Comparison of ENCODE assay signal across 1 cellular context in the genomic region with DNA sequence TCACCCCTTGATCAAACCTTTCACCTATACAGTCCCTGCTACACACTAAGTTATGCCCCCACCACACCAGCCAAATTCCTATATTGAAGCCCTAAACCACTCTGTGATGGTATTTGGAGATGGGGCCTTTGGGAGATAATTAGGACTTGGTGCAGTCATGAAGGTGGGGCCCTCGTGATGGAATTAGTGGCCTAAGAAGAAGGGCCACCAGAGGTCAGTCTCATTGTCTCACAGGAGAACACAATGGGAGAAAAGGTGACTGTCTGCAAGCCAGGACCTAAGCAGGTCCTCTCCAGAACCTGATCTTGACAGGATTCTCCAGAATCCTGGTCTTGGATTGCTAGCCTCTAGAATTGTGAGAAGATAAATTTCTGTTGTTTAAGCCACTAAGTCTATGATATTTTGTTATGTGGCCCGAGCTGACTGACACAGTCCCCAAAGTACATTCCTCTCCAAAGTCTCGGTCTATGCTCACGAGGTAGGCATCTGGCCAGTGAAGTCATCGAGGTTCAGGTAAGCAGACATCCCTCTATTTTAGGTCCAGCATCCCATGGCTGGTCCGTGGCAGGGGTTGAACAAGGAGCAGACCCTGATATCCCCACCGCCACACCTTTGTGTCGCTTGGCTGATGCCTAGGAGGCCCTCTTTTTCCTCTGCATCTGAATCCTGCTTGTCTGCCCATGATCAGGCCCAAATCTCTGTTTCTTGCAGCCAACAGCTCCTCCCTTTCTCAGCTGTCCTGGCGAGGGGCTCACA.
TF ChIP-seq lines count a peak whose summit lies in the region.

No MANE protein-coding gene starts in this region.

TF ChIP-seq in HCT116, 20 proteins besides CTCF, POLR2A, EP300 and RAD21:
- no peak for TF ChIP-seq YY1 (IDR thresholded peaks at IDR 0.05; ENCODE audit: extremely low read depth, insufficient replicate concordance, low read depth, low read length)
- TF ChIP-seq, protein P1, sequence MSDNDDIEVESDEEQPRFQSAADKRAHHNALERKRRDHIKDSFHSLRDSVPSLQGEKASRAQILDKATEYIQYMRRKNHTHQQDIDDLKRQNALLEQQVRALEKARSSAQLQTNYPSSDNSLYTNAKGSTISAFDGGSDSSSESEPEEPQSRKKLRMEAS (IDR thresholded peaks at IDR 0.05): no peak
- no peak for TF ChIP-seq POLR2AphosphoS5 (IDR thresholded peaks at IDR 0.05; ENCODE audit: low read depth, low read length)
- no peak for TF ChIP-seq ZNF274 (IDR thresholded peaks at IDR 0.05; ENCODE audit: low read depth, low read length)
- TF ChIP-seq, protein P2, sequence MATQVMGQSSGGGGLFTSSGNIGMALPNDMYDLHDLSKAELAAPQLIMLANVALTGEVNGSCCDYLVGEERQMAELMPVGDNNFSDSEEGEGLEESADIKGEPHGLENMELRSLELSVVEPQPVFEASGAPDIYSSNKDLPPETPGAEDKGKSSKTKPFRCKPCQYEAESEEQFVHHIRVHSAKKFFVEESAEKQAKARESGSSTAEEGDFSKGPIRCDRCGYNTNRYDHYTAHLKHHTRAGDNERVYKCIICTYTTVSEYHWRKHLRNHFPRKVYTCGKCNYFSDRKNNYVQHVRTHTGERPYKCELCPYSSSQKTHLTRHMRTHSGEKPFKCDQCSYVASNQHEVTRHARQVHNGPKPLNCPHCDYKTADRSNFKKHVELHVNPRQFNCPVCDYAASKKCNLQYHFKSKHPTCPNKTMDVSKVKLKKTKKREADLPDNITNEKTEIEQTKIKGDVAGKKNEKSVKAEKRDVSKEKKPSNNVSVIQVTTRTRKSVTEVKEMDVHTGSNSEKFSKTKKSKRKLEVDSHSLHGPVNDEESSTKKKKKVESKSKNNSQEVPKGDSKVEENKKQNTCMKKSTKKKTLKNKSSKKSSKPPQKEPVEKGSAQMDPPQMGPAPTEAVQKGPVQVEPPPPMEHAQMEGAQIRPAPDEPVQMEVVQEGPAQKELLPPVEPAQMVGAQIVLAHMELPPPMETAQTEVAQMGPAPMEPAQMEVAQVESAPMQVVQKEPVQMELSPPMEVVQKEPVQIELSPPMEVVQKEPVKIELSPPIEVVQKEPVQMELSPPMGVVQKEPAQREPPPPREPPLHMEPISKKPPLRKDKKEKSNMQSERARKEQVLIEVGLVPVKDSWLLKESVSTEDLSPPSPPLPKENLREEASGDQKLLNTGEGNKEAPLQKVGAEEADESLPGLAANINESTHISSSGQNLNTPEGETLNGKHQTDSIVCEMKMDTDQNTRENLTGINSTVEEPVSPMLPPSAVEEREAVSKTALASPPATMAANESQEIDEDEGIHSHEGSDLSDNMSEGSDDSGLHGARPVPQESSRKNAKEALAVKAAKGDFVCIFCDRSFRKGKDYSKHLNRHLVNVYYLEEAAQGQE (IDR thresholded peaks at IDR 0.05; ENCODE audit: low read depth): no peak
- no peak for TF ChIP-seq SIN3A (IDR thresholded peaks at IDR 0.05; ENCODE audit: low read depth)
- no peak for TF ChIP-seq ZBTB33 (IDR thresholded peaks at IDR 0.05; ENCODE audit: extremely low read depth, insufficient replicate concordance, low read length)
- TF ChIP-seq JUND (IDR thresholded peaks at IDR 0.05): no peak
- no peak for TF ChIP-seq EZH2 (IDR thresholded peaks at IDR 0.05)
- TF ChIP-seq ATF3 (IDR thresholded peaks at IDR 0.05): no peak
- TF ChIP-seq FOSL1 (IDR thresholded peaks at IDR 0.05; ENCODE audit: low read depth): no peak
